In genomic region chr13:88824218-88824617, GRCh38 we compare ENCODE assay signal across 7 cellular contexts.
"Had no signal": no experiment of that assay in that cellular context is flagged by ENCODE, and none has a peak within 500 bp of the region (broad histone marks: within the 10 kb centered on the region; RNA-seq: fewer than 3 reads in every experiment).

No MANE protein-coding gene starts in this region.

- H3K27ac Mint-ChIP-seq: H9 had no signal

- H2AFZ ChIP-seq: GM23248 had no signal

- FAIRE-seq: H54, HTR-8/SVneo had no signal

- H3K4me1 Mint-ChIP-seq: H9 had no signal

- H3K4me3 ChIP-seq: GM23248 had no signal

- H3K9ac ChIP-seq: GM23248 had no signal

- H3K4me3 Mint-ChIP-seq: H9 had no signal

- DNase-seq: GM23248, GOT3, H9, HCEC 1CT, IMR-90 had no signal

- H3K27ac ChIP-seq: GM23248 had no signal
